1 cellular context compared by ENCODE assay signal in the genomic region with DNA sequence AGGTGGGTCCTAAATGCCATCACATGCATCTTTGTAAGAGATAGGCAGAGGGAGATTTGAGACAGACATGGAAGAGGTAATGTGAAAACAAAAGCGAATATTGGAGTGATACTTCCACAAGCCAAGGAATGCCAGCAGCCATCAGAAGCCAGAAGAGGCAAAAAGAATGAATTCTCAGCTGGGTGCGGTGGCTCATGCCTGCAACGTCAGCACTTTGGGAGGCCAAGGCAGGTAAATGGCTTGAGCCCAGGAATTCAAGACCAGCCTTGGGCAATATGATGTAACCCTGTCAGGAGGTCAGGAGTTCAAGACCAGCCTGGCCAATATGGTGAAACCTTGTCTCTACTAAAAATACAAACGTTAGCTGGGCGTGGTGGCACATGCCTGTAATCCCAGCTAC.
TF ChIP-seq lines count a peak whose summit lies in the region.

No MANE protein-coding gene starts in this region.

TF ChIP-seq in K562, 482 proteins besides CTCF, POLR2A, EP300 and RAD21 (continued from another document):
- TF ChIP-seq, protein P1, sequence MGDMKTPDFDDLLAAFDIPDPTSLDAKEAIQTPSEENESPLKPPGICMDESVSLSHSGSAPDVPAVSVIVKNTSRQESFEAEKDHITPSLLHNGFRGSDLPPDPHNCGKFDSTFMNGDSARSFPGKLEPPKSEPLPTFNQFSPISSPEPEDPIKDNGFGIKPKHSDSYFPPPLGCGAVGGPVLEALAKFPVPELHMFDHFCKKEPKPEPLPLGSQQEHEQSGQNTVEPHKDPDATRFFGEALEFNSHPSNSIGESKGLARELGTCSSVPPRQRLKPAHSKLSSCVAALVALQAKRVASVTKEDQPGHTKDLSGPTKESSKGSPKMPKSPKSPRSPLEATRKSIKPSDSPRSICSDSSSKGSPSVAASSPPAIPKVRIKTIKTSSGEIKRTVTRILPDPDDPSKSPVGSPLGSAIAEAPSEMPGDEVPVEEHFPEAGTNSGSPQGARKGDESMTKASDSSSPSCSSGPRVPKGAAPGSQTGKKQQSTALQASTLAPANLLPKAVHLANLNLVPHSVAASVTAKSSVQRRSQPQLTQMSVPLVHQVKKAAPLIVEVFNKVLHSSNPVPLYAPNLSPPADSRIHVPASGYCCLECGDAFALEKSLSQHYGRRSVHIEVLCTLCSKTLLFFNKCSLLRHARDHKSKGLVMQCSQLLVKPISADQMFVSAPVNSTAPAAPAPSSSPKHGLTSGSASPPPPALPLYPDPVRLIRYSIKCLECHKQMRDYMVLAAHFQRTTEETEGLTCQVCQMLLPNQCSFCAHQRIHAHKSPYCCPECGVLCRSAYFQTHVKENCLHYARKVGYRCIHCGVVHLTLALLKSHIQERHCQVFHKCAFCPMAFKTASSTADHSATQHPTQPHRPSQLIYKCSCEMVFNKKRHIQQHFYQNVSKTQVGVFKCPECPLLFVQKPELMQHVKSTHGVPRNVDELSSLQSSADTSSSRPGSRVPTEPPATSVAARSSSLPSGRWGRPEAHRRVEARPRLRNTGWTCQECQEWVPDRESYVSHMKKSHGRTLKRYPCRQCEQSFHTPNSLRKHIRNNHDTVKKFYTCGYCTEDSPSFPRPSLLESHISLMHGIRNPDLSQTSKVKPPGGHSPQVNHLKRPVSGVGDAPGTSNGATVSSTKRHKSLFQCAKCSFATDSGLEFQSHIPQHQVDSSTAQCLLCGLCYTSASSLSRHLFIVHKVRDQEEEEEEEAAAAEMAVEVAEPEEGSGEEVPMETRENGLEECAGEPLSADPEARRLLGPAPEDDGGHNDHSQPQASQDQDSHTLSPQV (IDR thresholded peaks at IDR 0.05) = no peak
- TF ChIP-seq NFYB (IDR thresholded peaks at IDR 0.05; ENCODE audit: extremely low read depth, insufficient read length) (no peak), IRF2 (CRISPR knock-in tag; IDR thresholded peaks at IDR 0.05) (no peak), ZNF324 (CRISPR knock-in tag; IDR thresholded peaks at IDR 0.05) (no peak), KDM1A (IDR thresholded peaks at IDR 0.05) (no peak), ZNF316 (IDR thresholded peaks at IDR 0.05) (peak; percentile 70)
- TF ChIP-seq, protein P2, sequence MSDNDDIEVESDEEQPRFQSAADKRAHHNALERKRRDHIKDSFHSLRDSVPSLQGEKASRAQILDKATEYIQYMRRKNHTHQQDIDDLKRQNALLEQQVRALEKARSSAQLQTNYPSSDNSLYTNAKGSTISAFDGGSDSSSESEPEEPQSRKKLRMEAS (CRISPR knock-in tag; IDR thresholded peaks at IDR 0.05) = no peak
